9 cellular contexts compared by ENCODE assay signal in the genomic region with DNA sequence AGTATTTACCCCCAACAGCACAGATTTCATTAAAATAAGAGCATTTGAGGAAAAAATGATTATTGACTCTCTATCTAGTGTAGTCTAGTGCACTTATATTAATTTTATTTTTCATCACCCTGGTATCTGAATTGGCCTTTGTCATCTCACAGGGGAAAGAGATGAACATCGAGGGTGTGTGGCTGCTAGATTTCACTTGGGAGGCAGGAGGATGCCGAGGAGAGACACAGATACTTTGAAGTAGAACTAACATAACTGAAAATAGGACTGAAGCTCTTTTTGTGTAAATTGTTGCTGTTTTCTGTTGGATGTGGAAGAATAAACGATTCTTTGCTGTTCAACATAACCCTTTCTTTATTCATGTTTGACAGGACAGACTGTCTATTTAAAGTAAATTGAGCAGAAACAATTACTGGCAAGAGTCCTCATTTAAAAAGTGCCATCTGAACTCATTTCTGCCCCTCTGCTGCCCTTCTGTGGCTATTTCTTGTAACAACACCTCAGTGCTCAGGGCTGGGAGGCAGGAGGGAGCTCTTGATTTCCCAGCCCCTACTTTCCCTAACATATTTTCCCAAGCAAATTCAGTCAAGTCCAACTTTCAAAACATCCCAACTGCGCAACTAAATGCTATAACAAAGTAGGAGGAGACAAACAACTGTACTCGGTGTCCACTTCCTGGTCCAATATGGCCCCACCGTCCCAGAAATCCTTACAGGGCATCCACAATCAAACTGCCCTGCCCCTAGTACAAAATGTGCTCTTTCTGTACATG. TPM values are rescaled to one million over a fixed set of nuclear protein-coding genes. Genes with fewer than 3 reads are reported as not detected.
A peak's percentile ranks its signal among the peaks of the same experiment; 100 is the strongest.
DNase-seq lines count a peak whose midpoint lies in the region; ATAC-seq and TF ChIP-seq lines count a peak whose summit lies in the region.
"Had no signal": no experiment of that assay in that cellular context is flagged by ENCODE, and none has a peak within 500 bp of the region (broad histone marks: within the 10 kb centered on the region; RNA-seq: fewer than 3 reads in every experiment).

No MANE protein-coding gene starts in this region.

- CTCF ChIA-PET in activated CD8-positive, alpha-beta memory T cell treated with anti-CD3 and anti-CD28 coated beads, Interleukin-2, amount 10 ng/mL, durations not matched to agents 7 days and 5 days (lab: Charles Lee) = interaction anchor here (1.0 to 1.9 kb wide), 4 partner anchors 9 to 676 kb away, joined by 3 to 14 read pairs (median 5); no protein-coding TSS in a partner anchor

- peaks cover 13% of the 10 kb centered on the region for H3K27me3 Mint-ChIP-seq in activated CD8-positive, alpha-beta memory T cell treated with anti-CD3 and anti-CD28 coated beads, Interleukin-2, amount 10 ng/mL, durations not matched to agents 7 days and 5 days

- peak overlapping the region; percentile 4 for H3K4me3 Mint-ChIP-seq in activated CD8-positive, alpha-beta memory T cell treated with anti-CD3 and anti-CD28 coated beads, Interleukin-2, amount 10 ng/mL, durations not matched to agents 7 days and 5 days

- TF ChIP-seq CTCF in ascending aorta (IDR thresholded peaks at IDR 0.05) = peak; percentile 78 to 84 (median 80)

- H3K36me3 Mint-ChIP-seq in activated CD8-positive, alpha-beta memory T cell treated with anti-CD3 and anti-CD28 coated beads, Interleukin-2, amount 10 ng/mL, durations not matched to agents 7 days and 5 days = no peaks in the 10 kb centered on the region

- H3K4me1 Mint-ChIP-seq in activated CD8-positive, alpha-beta memory T cell treated with anti-CD3 and anti-CD28 coated beads, Interleukin-2, amount 10 ng/mL, durations not matched to agents 7 days and 5 days = no peaks in the 10 kb centered on the region

- peak; percentile 47 for DNase-seq in activated CD8-positive, alpha-beta memory T cell treated with anti-CD3 and anti-CD28 coated beads, Interleukin-2, amount 10 ng/mL, durations not matched to agents 7 days and 5 days
- DNase-seq in activated CD8-positive, alpha-beta memory T cell treated with anti-CD3 and anti-CD28 coated beads, Interleukin-2, amount 50 U/mL, for 48 hours = no peak
- DNase-seq in HPDE6-E6E7 (ENCODE audit: extremely low spot score) = peak; percentile 21
- DNase-seq in NCI-H82 treated with DMSO at 0.1 percent for 48 hours (lab: John Stamatoyannopoulos, UW; ENCODE audit: unreplicated experiment) = peak; percentile 26
- peak in 1 of 2 donors; percentile 81 for DNase-seq in ascending aorta (ENCODE audit: low spot score in 2 of 2)
- peak; percentile 71 for DNase-seq in hepatic stellate cell (ENCODE audit: low spot score)
- DNase-seq in sciatic nerve (ENCODE audit: low spot score) = peak; percentile 76

- no peak overlapping the region for H3K4me3 ChIP-seq in ascending aorta

- H3K36me3 ChIP-seq in ascending aorta = no peaks in the 10 kb centered on the region

- peaks cover 8% of the 10 kb centered on the region for H3K9me3 Mint-ChIP-seq in activated CD8-positive, alpha-beta memory T cell treated with anti-CD3 and anti-CD28 coated beads, Interleukin-2, amount 10 ng/mL, durations not matched to agents 7 days and 5 days (ENCODE audit: low read depth)

- no peak overlapping the region for H3K27ac ChIP-seq in ascending aorta
- H3K27ac ChIP-seq: epithelial cell of prostate had no signal

- H3K9me3 ChIP-seq in ascending aorta = peaks cover 0 to 12% of the 10 kb centered on the region in 2 donors

- H3K27ac Mint-ChIP-seq in activated CD8-positive, alpha-beta memory T cell treated with anti-CD3 and anti-CD28 coated beads, Interleukin-2, amount 10 ng/mL, durations not matched to agents 7 days and 5 days = no peak overlapping the region

- H3K4me1 ChIP-seq in ascending aorta = peaks cover 0 to 3% of the 10 kb centered on the region in 2 donors

- intact Hi-C loops in ascending aorta (cut with DNase I) (loop anchor here (1.0 kb wide), 3 partner anchors 627 to 676 kb away; a partner anchor contains a TSS), sciatic nerve (cut with DNase I) (loop anchor here (5.0 kb wide), 1 partner anchor 642 kb away; no protein-coding TSS in a partner anchor)

- no peaks in the 10 kb centered on the region for H3K27me3 ChIP-seq in ascending aorta

- no peak for ATAC-seq in activated CD8-positive, alpha-beta memory T cell treated with anti-CD3 and anti-CD28 coated beads, Interleukin-2, amount 10 ng/mL, durations not matched to agents 7 days and 5 days
- ATAC-seq in sciatic nerve (peak; percentile 92), HG03460 (IDR thresholded peaks at IDR 0.05; ENCODE audit: unreplicated experiment) (no peak)

RNA-seq across cellular contexts. Expression of a gene that starts 15.6 kb away (rescaled TPM):
- total RNA-seq in activated CD8-positive, alpha-beta memory T cell treated with anti-CD3 and anti-CD28 coated beads, Interleukin-2, amount 10 ng/mL, durations not matched to agents 7 days and 5 days = not detected
- total RNA-seq in ascending aorta (not detected), sciatic nerve (not detected)
